Comparison of ENCODE assay signal across 13 cellular contexts in the genomic region with DNA sequence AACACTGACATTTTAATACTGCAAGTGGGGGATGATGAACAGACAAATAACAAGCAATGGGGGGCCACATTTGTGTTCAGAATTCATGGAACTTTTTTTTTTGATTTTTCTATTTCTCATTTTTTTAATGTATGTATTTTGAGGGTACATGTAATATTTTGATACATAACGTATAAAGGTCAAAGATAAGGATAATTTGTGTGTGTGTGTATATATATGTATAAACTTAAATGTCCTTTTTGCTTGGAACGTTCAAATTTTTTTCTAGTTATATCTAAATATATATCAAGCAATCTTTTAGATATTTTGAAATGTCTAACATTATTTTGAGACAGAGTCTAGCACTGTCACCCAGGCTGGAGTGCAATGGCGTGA. TPM values are rescaled to one million over a fixed set of nuclear protein-coding genes. Genes with fewer than 3 reads are reported as not detected.
A peak's percentile ranks its signal among the peaks of the same experiment; 100 is the strongest.
DNase-seq lines count a peak whose midpoint lies in the region; ATAC-seq and TF ChIP-seq lines count a peak whose summit lies in the region.
"Had no signal": no experiment of that assay in that cellular context is flagged by ENCODE, and none has a peak within 500 bp of the region (broad histone marks: within the 10 kb centered on the region; RNA-seq: fewer than 3 reads in every experiment).

No MANE protein-coding gene starts in this region.

- H3K9ac ChIP-seq in endodermal cell (ENCODE audit: extremely low read depth, low read length, poor library complexity, severe bottlenecking): no peak overlapping the region

- peak overlapping the region; percentile 93 for H3K4me2 ChIP-seq in PC-9

- H3K36me3 ChIP-seq in PC-9 (ENCODE audit: low read depth) (no peaks in the 10 kb centered on the region), endodermal cell (ENCODE audit: control insufficient read depth, insufficient read depth, low read length) (no peaks in the 10 kb centered on the region)

- H3K4me1 ChIP-seq in PC-9 (replicated peaks; ENCODE audit: insufficient read depth) (no peaks in the 10 kb centered on the region), endodermal cell (ENCODE audit: control insufficient read depth, insufficient read depth, low read length) (no peaks in the 10 kb centered on the region)
- H3K4me1 ChIP-seq: uterus had no signal

- 29 to 58% methylated on average over 1 to 2 of the region's 3 CpGs for WGBS in endodermal cell (ENCODE audit: insufficient coverage in 1 of 2, insufficient read length in 1 of 2), 2 experiments

- H3K27me3 ChIP-seq in PC-9 (ENCODE audit: insufficient read depth, low read depth) (no peaks in the 10 kb centered on the region), endodermal cell (ENCODE audit: control insufficient read depth, insufficient read depth, low read length, poor library complexity, severe bottlenecking) (peaks cover 26% of the 10 kb centered on the region)

- H3K9me3 Mint-ChIP-seq in activated T-cell treated with anti-CD3 and anti-CD28 coated beads, Interleukin-2, amount 50 U/mL, for 4 hours: no peaks in the 10 kb centered on the region
- peaks cover 11% of the 10 kb centered on the region for H3K9me3 Mint-ChIP-seq in endodermal cell
- H3K9me3 Mint-ChIP-seq in stimulated activated effector memory CD8-positive, alpha-beta T cell treated with anti-CD3 and anti-CD28 coated beads, Interleukin-12 subunit alpha, Interleukin-12 subunit beta, amount 100 ng/mL, for 72 hours: no peaks in the 10 kb centered on the region

- no peak for DNase-seq in activated T-cell treated with anti-CD3 and anti-CD28 coated beads, Interleukin-2, amount 50 U/mL, for 4 hours
- DNase-seq in activated T-cell treated with anti-CD3 and anti-CD28 coated beads, Interleukin-2, amount 50 U/mL, for 48 hours: no peak
- DNase-seq in PC-9 (no peak), endodermal cell (no peak), Ammon's horn (ENCODE audit: low spot score) (no peak), NCI-H1417 treated with DMSO at 0.1 percent for 48 hours (lab: John Stamatoyannopoulos, UW) (no peak)
- no peak for DNase-seq in stimulated activated effector memory CD8-positive, alpha-beta T cell treated with anti-CD3 and anti-CD28 coated beads, Interleukin-12 subunit alpha, Interleukin-12 subunit beta, amount 100 ng/mL, for 72 hours (ENCODE audit: low spot score in 2 of 2)
- DNase-seq in stimulated activated CD4-positive, alpha-beta T cell treated with anti-CD3 and anti-CD28 coated beads, Interleukin-2, amount 100 ng/mL, for 48 hours: no peak

- no peaks in the 10 kb centered on the region for H3K36me3 Mint-ChIP-seq in activated T-cell treated with anti-CD3 and anti-CD28 coated beads, Interleukin-2, amount 50 U/mL, for 4 hours (ENCODE audit: insufficient read depth)
- H3K36me3 Mint-ChIP-seq in endodermal cell (ENCODE audit: low read depth): no peaks in the 10 kb centered on the region
- no peaks in the 10 kb centered on the region for H3K36me3 Mint-ChIP-seq in stimulated activated effector memory CD8-positive, alpha-beta T cell treated with anti-CD3 and anti-CD28 coated beads, Interleukin-12 subunit alpha, Interleukin-12 subunit beta, amount 100 ng/mL, for 72 hours

- H3K4me1 Mint-ChIP-seq in activated T-cell treated with anti-CD3 and anti-CD28 coated beads, Interleukin-2, amount 50 U/mL, for 4 hours (ENCODE audit: low read depth): peaks cover 11% of the 10 kb centered on the region
- H3K4me1 Mint-ChIP-seq in endodermal cell: no peaks in the 10 kb centered on the region
- H3K4me1 Mint-ChIP-seq in stimulated activated effector memory CD8-positive, alpha-beta T cell treated with anti-CD3 and anti-CD28 coated beads, Interleukin-12 subunit alpha, Interleukin-12 subunit beta, amount 100 ng/mL, for 72 hours: peaks cover 18% of the 10 kb centered on the region

- POLR2A ChIA-PET in PC-9 (lab: Charles Lee; ENCODE audit: unreplicated experiment): no interaction called here

- H3K27ac Mint-ChIP-seq in endodermal cell: no peak overlapping the region
- H3K27ac Mint-ChIP-seq in stimulated activated effector memory CD8-positive, alpha-beta T cell treated with anti-CD3 and anti-CD28 coated beads, Interleukin-12 subunit alpha, Interleukin-12 subunit beta, amount 100 ng/mL, for 72 hours: no peak overlapping the region

- H2AFZ ChIP-seq in PC-9: no peak overlapping the region; the same call in 1 of the 2 replicates

- H3F3A ChIP-seq in PC-9 (ENCODE audit: insufficient read depth, low read depth): no peaks in the 10 kb centered on the region

- H4K20me1 ChIP-seq in PC-9 (ENCODE audit: insufficient read depth): no peaks in the 10 kb centered on the region

- H3K4me3 ChIP-seq in PC-9: no peak overlapping the region
- H3K4me3 ChIP-seq in endodermal cell (ENCODE audit: low read length): no peak overlapping the region

- H3K9me2 ChIP-seq in PC-9 (ENCODE audit: insufficient read depth): no peaks in the 10 kb centered on the region

- H3K79me2 ChIP-seq in PC-9 (ENCODE audit: low read depth): no peaks in the 10 kb centered on the region

- intact Hi-C loops in PC-9 (cut with micrococcal nuclease; ENCODE audit: unreplicated experiment): loop anchor here (1.0 to 2.0 kb wide), 4 partner anchors 33 to 571 kb away; no protein-coding TSS in a partner anchor

- no TSS peak for BruUV-seq in PC-9 (replicated peaks; lab: Mats Ljungman, UMichigan)

- H3K9me3 ChIP-seq in PC-9 (ENCODE audit: insufficient read depth, low read depth) (no peaks in the 10 kb centered on the region), endodermal cell (ENCODE audit: control insufficient read depth, low read length) (no peaks in the 10 kb centered on the region)
- H3K9me3 ChIP-seq: uterus had no signal

- TF ChIP-seq CTCF in PC-9 (conservative IDR thresholded peaks at IDR 0.05) (no peak; the same call in 1 of the 2 replicates), endodermal cell (conservative IDR thresholded peaks at IDR 0.05) (no peak)

- no peak overlapping the region for H3K27ac ChIP-seq in PC-9
- no peak overlapping the region for H3K27ac ChIP-seq in endodermal cell (ENCODE audit: low read depth, low read length)

- H3K4me3 Mint-ChIP-seq in activated T-cell treated with anti-CD3 and anti-CD28 coated beads, Interleukin-2, amount 50 U/mL, for 4 hours: peak overlapping the region; percentile 87
- H3K4me3 Mint-ChIP-seq in endodermal cell: peak overlapping the region; percentile 70
- peak overlapping the region; percentile 84 for H3K4me3 Mint-ChIP-seq in stimulated activated effector memory CD8-positive, alpha-beta T cell treated with anti-CD3 and anti-CD28 coated beads, Interleukin-12 subunit alpha, Interleukin-12 subunit beta, amount 100 ng/mL, for 72 hours

- CTCF ChIA-PET in PC-9 (lab: Charles Lee): no interaction called here

- H3K27me3 Mint-ChIP-seq in activated T-cell treated with anti-CD3 and anti-CD28 coated beads, Interleukin-2, amount 50 U/mL, for 4 hours (ENCODE audit: low read depth): peaks cover 27% of the 10 kb centered on the region
- peaks cover 43% of the 10 kb centered on the region for H3K27me3 Mint-ChIP-seq in endodermal cell (ENCODE audit: insufficient read depth)

- no peak for ATAC-seq in activated T-cell treated with anti-CD3 and anti-CD28 coated beads, Interleukin-2, amount 50 U/mL, for 4 hours
- no peak for ATAC-seq in stimulated activated effector memory CD8-positive, alpha-beta T cell treated with anti-CD3 and anti-CD28 coated beads, Interleukin-12 subunit alpha, Interleukin-12 subunit beta, amount 100 ng/mL, for 72 hours

RNA-seq across cellular contexts. Expression of a gene that starts 12.3 kb away (rescaled TPM):
- under 1 TPM; 0.48 to 0.53 (median 0.52) TPM for total RNA-seq in activated T-cell treated with anti-CD3 and anti-CD28 coated beads, Interleukin-2, amount 50 U/mL, for 4 hours
- total RNA-seq in PC-9 (2021) (2.1 TPM in 2 replicates), endodermal cell (1 to 10 TPM; 2.2 to 6.5 TPM)
- polyA plus RNA-seq in endodermal cell (2013, experiment 1 of 2): 0.53 TPM
- polyA plus RNA-seq in endodermal cell (2013, experiment 2 of 2): 0.46 TPM

RNA-seq across cellular contexts. Expression of a gene that starts 27.6 kb away (rescaled TPM):
- not detected for total RNA-seq in activated T-cell treated with anti-CD3 and anti-CD28 coated beads, Interleukin-2, amount 50 U/mL, for 4 hours
- total RNA-seq in PC-9 (2021): not detected in 2 replicates
- not detected for total RNA-seq in endodermal cell
- not detected for polyA plus RNA-seq in endodermal cell (2013, experiment 1 of 2)
- polyA plus RNA-seq in endodermal cell (2013, experiment 2 of 2): not detected
- total RNA-seq: bronchial epithelial cell, endothelial cell of umbilical vein, left ventricle myocardium superior, osteocyte, uterus had no signal
- polyA plus RNA-seq: endothelial cell of umbilical vein had no signal
